In genomic region chr13:39016789-39017188, GRCh38 we compare ENCODE assay signal across 9 cellular contexts. TPM values are rescaled to one million over a fixed set of nuclear protein-coding genes. Genes with fewer than 3 reads are reported as not detected.
DNase-seq lines count a peak whose midpoint lies in the region; ATAC-seq, FAIRE-seq and TF ChIP-seq lines count a peak whose summit lies in the region.
"Had no signal": no experiment of that assay in that cellular context is flagged by ENCODE, and none has a peak within 500 bp of the region (broad histone marks: within the 10 kb centered on the region; RNA-seq: fewer than 3 reads in every experiment).

No MANE protein-coding gene starts in this region.

- TF ChIP-seq CTCF in RWPE1 (conservative IDR thresholded peaks at IDR 0.05; ENCODE audit: low read depth) (peak; percentile 56), epithelial cell of proximal tubule (conservative IDR thresholded peaks at IDR 0.05; ENCODE audit: low read depth, low read length) (peak; percentile 74), pancreas (IDR thresholded peaks at IDR 0.05) (peak in 1 of 4 donors; percentile 18)

- no peaks in the 10 kb centered on the region for H3K9me3 ChIP-seq in pancreas

- peak; percentile 18 for DNase-seq in NCI-H345 (lab: John Stamatoyannopoulos, UW)
- DNase-seq in NCI-H345 treated with DMSO at 0.1 percent for 48 hours (lab: John Stamatoyannopoulos, UW; ENCODE audit: unreplicated experiment): no peak
- peak; percentile 33 for DNase-seq in RWPE1 (ENCODE audit: low spot score)
- DNase-seq in epithelial cell of proximal tubule (ENCODE audit: low read depth): no peak
- no peak for DNase-seq in pancreas
- no peak for DNase-seq in SHP77 treated with DMSO at 0.1 percent for 48 hours (lab: John Stamatoyannopoulos, UW)

- intact Hi-C loops in pancreas (cut with DNase I): no loop called here

- H3K27ac ChIP-seq in RWPE1 (no peak overlapping the region), pancreas (no peak overlapping the region)

- peak; percentile 69 for ATAC-seq in GM19467 (IDR thresholded peaks at IDR 0.05; ENCODE audit: unreplicated experiment)
- peak; percentile 75 for ATAC-seq in HG03342 (IDR thresholded peaks at IDR 0.05; ENCODE audit: unreplicated experiment)
- ATAC-seq in pancreas: peak; percentile 50 to 67 (median 62)

- H3K4me1 ChIP-seq in pancreas: peaks cover 0 to 8% (median 0%) of the 10 kb centered on the region in 3 donors

- H3K4me3 ChIP-seq in epithelial cell of proximal tubule (ENCODE audit: low read depth, low read length) (no peak overlapping the region), pancreas (no peak overlapping the region)

- 16 to 36% methylated on average over 2 of the region's 2 CpGs for WGBS in pancreas, 2 donors

- no peaks in the 10 kb centered on the region for H3K27me3 ChIP-seq in pancreas

- POLR2A ChIA-PET in RWPE1 (lab: Yijun Ruan, JAX; ENCODE audit: low non-redundant PET): no interaction called here

- CTCF ChIA-PET in RWPE1 (lab: Yijun Ruan, JAX): interaction anchor here (0.6 to 1.4 kb wide), 7 partner anchors 24 to 331 kb away, joined by 3 to 10 read pairs (median 3); no protein-coding TSS in a partner anchor

- no peak for FAIRE-seq in pancreas (lab: Jason Lieb, UNC)

- peaks cover 4 to 42% (median 17%) of the 10 kb centered on the region in 3 donors for H3K36me3 ChIP-seq in pancreas

RNA-seq across cellular contexts. Expression of gene PROSER1, which starts 21.1 kb away (rescaled TPM):
- total RNA-seq in epithelial cell of proximal tubule (13.5 and 24.6 TPM in 2 replicates), pancreas (10 to 100 TPM; 13.3 to 21.6 (median 20.2) TPM)
- polyA plus RNA-seq in pancreas: 10 to 100 TPM; 10.9 to 13.4 TPM

RNA-seq across cellular contexts. Expression of gene NHLRC3, which starts 21.5 kb away (rescaled TPM):
- total RNA-seq in epithelial cell of proximal tubule (6.6 and 7.9 TPM in 2 replicates), pancreas (10 to 100 TPM in 3 of 6 donors, 1 to 10 TPM in 3; 6.9 to 13.9 (median 10.0) TPM)
- polyA plus RNA-seq in pancreas: 10 to 100 TPM in 1 of 2 donors, 1 to 10 TPM in 1; 7.3 to 15.2 TPM

RNA-seq across cellular contexts. Expression of gene STOML3, which starts 26.2 kb away (rescaled TPM):
- total RNA-seq in epithelial cell of proximal tubule (not detected in 2 replicates), pancreas (not detected)
- polyA plus RNA-seq in pancreas: under 1 TPM in 1 of 2 donors, not detected in 1; 0.07 TPM
- polyA plus RNA-seq: adipose tissue had no signal

Comparison
In these comparisons a context has a peak if more than half of its experiments do, and no peak if none do; other contexts are left out.
1. DNase-seq: peak in NCI-H345 (single experiment) and RWPE1 (single experiment); none in NCI-H345 treated with DMSO at 0.1 percent for 48 hours (single experiment), epithelial cell of proximal tubule (single experiment), pancreas (0 of 6) and SHP77 treated with DMSO at 0.1 percent for 48 hours (single experiment).
2. Peak in every context shown above with its lines, with median percentiles within 50 percentile points of each other: ATAC-seq.